8 cellular contexts compared by ENCODE assay signal in genomic region chr22:17773606-17774205, GRCh38. TPM values are rescaled to one million over a fixed set of nuclear protein-coding genes. Genes with fewer than 3 reads are reported as not detected.
A peak's percentile ranks its signal among the peaks of the same experiment; 100 is the strongest.
DNase-seq lines count a peak whose midpoint lies in the region; ATAC-seq, FAIRE-seq and TF ChIP-seq lines count a peak whose summit lies in the region.

No MANE protein-coding gene starts in this region.

- TF ChIP-seq EP300 in ovary (IDR thresholded peaks at IDR 0.05) = no peak

- H3K4me2 ChIP-seq in OCI-LY1 (ENCODE audit: low read length) = peak overlapping the region; percentile 81

- ATAC-seq in HG02938 (IDR thresholded peaks at IDR 0.05; ENCODE audit: unreplicated experiment) = peak; percentile 29
- peak; percentile 61 for ATAC-seq in activated T-helper 17 cell treated with anti-CD3 and anti-CD28 coated beads, Interleukin-2, amount 50 U/mL, for 72 hours (replicated peaks)

- no peaks in the 10 kb centered on the region for H4K20me1 ChIP-seq in OCI-LY1 (ENCODE audit: insufficient read depth, low read length)

- H3K4me1 ChIP-seq in OCI-LY1 (ENCODE audit: insufficient read depth, low read length, severe bottlenecking) (peaks cover 63% of the 10 kb centered on the region), ovary (ENCODE audit: insufficient read depth) (peaks cover 5% of the 10 kb centered on the region)

- H3K36me3 Mint-ChIP-seq in activated T-helper 17 cell treated with anti-CD3 and anti-CD28 coated beads, Interleukin-2, amount 50 U/mL, for 72 hours (ENCODE audit: low read depth) = no peaks in the 10 kb centered on the region

- peaks cover 6% of the 10 kb centered on the region; the same call in 1 of the 2 replicates for H3K79me2 ChIP-seq in OCI-LY1 (ENCODE audit: insufficient read depth, low read length)

- intact Hi-C loops in ovary (cut with DNase I) = loop anchor here in 1 of 4 donors (10.0 kb wide), 1 partner anchor 219 kb away; no protein-coding TSS in a partner anchor

- peak overlapping the region; percentile 77 for H3K4me3 Mint-ChIP-seq in activated T-helper 17 cell treated with anti-CD3 and anti-CD28 coated beads, Interleukin-2, amount 50 U/mL, for 72 hours

- TF ChIP-seq CTCF in OCI-LY1 (IDR thresholded peaks at IDR 0.05; ENCODE audit: low read length) (no peak), ovary (IDR thresholded peaks at IDR 0.05) (no peak)

- H3K9me3 Mint-ChIP-seq in activated T-helper 17 cell treated with anti-CD3 and anti-CD28 coated beads, Interleukin-2, amount 50 U/mL, for 72 hours = no peaks in the 10 kb centered on the region

- DNase-seq in frontal cortex (ENCODE audit: low spot score in 2 of 2) = peak; percentile 75 to 78
- peak in 2 of 5 donors; percentile 52 to 57 for DNase-seq in ovary
- no peak for DNase-seq in superior temporal gyrus (ENCODE audit: extremely low spot score)
- DNase-seq in HTR-8/SVneo (ENCODE audit: insufficient read length, low spot score) = no peak

- H3K27me3 Mint-ChIP-seq in activated T-helper 17 cell treated with anti-CD3 and anti-CD28 coated beads, Interleukin-2, amount 50 U/mL, for 72 hours = peaks cover 3% of the 10 kb centered on the region

- peaks cover 35% of the 10 kb centered on the region for H3K4me1 Mint-ChIP-seq in activated T-helper 17 cell treated with anti-CD3 and anti-CD28 coated beads, Interleukin-2, amount 50 U/mL, for 72 hours

- H3K4me3 ChIP-seq in GM08714 (ENCODE audit: low read length) (peak overlapping the region; percentile 69), OCI-LY1 (ENCODE audit: low read depth, low read length, poor library complexity, severe bottlenecking) (peak overlapping the region; percentile 70), ovary (peak overlapping the region; percentile 46)

- H3K27me3 ChIP-seq in OCI-LY1 (ENCODE audit: insufficient read depth, low read length) = no peaks in the 10 kb centered on the region
- no peaks in the 10 kb centered on the region for H3K27me3 ChIP-seq in ovary

- no peak overlapping the region for H2AFZ ChIP-seq in OCI-LY1 (ENCODE audit: low read length)

- peaks cover 4% of the 10 kb centered on the region; the same call in 1 of the 2 replicates for H3K36me3 ChIP-seq in OCI-LY1 (ENCODE audit: insufficient read depth, low read length)
- no peaks in the 10 kb centered on the region for H3K36me3 ChIP-seq in ovary

- FAIRE-seq in frontal cortex (lab: Jason Lieb, UNC) (no peak), HTR-8/SVneo (lab: Jason Lieb, UNC) (no peak)

- H3K9ac ChIP-seq in OCI-LY1 (ENCODE audit: low read length) = peak overlapping the region; percentile 66

- H3K9me2 ChIP-seq in OCI-LY1 (ENCODE audit: low read depth, low read length) = no peaks in the 10 kb centered on the region

- TF ChIP-seq POLR2A in ovary (IDR thresholded peaks at IDR 0.05) = no peak

- H3K9me3 ChIP-seq in OCI-LY1 (ENCODE audit: low read length) (no peaks in the 10 kb centered on the region), ovary (no peaks in the 10 kb centered on the region)

- peaks cover 3% of the 10 kb centered on the region; the same call in 1 of the 2 replicates for H3F3A ChIP-seq in OCI-LY1 (ENCODE audit: insufficient read depth, low read length)

- no peak overlapping the region for H3K27ac Mint-ChIP-seq in activated T-helper 17 cell treated with anti-CD3 and anti-CD28 coated beads, Interleukin-2, amount 50 U/mL, for 72 hours

- H3K27ac ChIP-seq in OCI-LY1 (ENCODE audit: low read depth, low read length, poor library complexity, severe bottlenecking) = peak overlapping the region; percentile 72
- peak overlapping the region in 1 of 2 donors; percentile 15 for H3K27ac ChIP-seq in ovary

- WGBS in ovary, 3 donors = 2 to 6% (median 3%) methylated on average over 24 to 46 of the region's 47 CpGs

RNA-seq across cellular contexts. Expression of gene BID, which starts 0.6 kb away (rescaled TPM):
- total RNA-seq in activated T-helper 17 cell treated with anti-CD3 and anti-CD28 coated beads, Interleukin-2, amount 50 U/mL, for 72 hours = 10 to 100 TPM in 1 of 2 donors, 1 to 10 TPM in 1; 6.2 to 19.2 TPM
- 39.9 TPM for total RNA-seq in frontal cortex
- total RNA-seq in ovary = 1 to 10 TPM; 3.2 to 9.2 (median 5.4) TPM
- 10 to 100 TPM in 1 of 2 donors, 1 to 10 TPM in 1; 9.7 to 13.8 TPM for polyA plus RNA-seq in ovary

Comparison
In these comparisons a context has a peak if more than half of its experiments do, and no peak if none do; other contexts are left out.
1. DNase-seq: peak in frontal cortex (2 of 2); none in superior temporal gyrus (single experiment) and HTR-8/SVneo (single experiment).
2. Peak in every context shown above with its lines, with median percentiles within 50 percentile points of each other: H3K4me3 ChIP-seq.